18 cellular contexts compared by ENCODE assay signal in the genomic region with DNA sequence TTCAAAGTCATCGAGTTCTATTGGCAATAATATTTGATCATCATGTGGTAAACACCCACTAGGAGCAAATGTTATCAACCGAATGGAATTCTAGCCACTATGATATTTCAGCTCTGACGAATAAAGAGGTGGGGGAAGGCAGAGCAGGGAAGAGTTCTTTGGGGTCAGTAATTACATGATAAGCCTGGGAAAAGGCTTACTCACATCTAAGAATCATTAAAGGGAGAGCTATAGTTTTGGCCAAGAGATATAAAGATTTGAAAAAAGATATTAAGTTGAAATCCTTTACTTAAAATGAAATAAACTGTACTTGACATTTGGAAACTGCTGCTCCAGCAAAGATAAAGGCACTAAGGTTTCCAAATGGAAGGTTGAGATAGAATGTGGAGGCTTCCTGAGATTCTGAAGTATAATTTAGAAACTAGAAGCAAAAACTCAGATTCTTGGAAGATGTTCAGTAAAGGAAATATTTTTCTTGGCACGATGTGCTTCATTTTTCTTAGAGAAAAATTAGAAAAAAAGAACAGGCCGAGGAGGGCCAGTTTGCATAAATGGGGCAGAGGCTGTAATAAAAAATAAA.
DNase-seq lines count a peak whose midpoint lies in the region; ATAC-seq, FAIRE-seq and TF ChIP-seq lines count a peak whose summit lies in the region.
"Had no signal": no experiment of that assay in that cellular context is flagged by ENCODE, and none has a peak within 500 bp of the region (broad histone marks: within the 10 kb centered on the region; RNA-seq: fewer than 3 reads in every experiment).

No MANE protein-coding gene starts in this region.

- TF ChIP-seq CTCF in RWPE2 (IDR thresholded peaks at IDR 0.05; ENCODE audit: poor library complexity, severe bottlenecking) (no peak), fibroblast of lung (conservative IDR thresholded peaks at IDR 0.05 in 1 of 2, IDR thresholded peaks at IDR 0.05 in 1 of 2; ENCODE audit: low read depth in 1 of 2, low read length in 2 of 2) (no peak)

- no peak overlapping the region for H2AFZ ChIP-seq in fibroblast of lung (ENCODE audit: low read length)

- no peaks in the 10 kb centered on the region for H4K20me1 ChIP-seq in fibroblast of lung (ENCODE audit: control insufficient read depth, extremely low read depth, insufficient read depth, low read length)

- H3K27ac ChIP-seq in RWPE2 (ENCODE audit: poor library complexity, severe bottlenecking) (peak overlapping the region; percentile 69), fibroblast of lung (ENCODE audit: insufficient read depth, low read length) (peak overlapping the region; percentile 7)
- H3K27ac ChIP-seq: ascending aorta, prostate gland had no signal

- peaks cover 22% of the 10 kb centered on the region for H3K4me1 ChIP-seq in RWPE2 (ENCODE audit: insufficient read depth, poor library complexity, severe bottlenecking)
- peaks cover 3% of the 10 kb centered on the region for H3K4me1 ChIP-seq in fibroblast of lung (ENCODE audit: control insufficient read depth, extremely low read depth, insufficient read depth, low read length)
- H3K4me1 ChIP-seq: ascending aorta, prostate gland had no signal

- no peaks in the 10 kb centered on the region for H3K27me3 Mint-ChIP-seq in activated naive CD4-positive, alpha-beta T cell treated with anti-CD3 and anti-CD28 coated beads for 36 hours (ENCODE audit: low read depth)
- H3K27me3 Mint-ChIP-seq in natural killer cell treated with Interleukin-12 subunit alpha and Interleukin-12 subunit beta and Interleukin-15 and Interleukin-18, amount 100 ng/mL, for 72 hours = no peaks in the 10 kb centered on the region
- H3K27me3 Mint-ChIP-seq: activated B cell treated with CpG ODN at 0.5 μM for 24 hours had no signal

- H3K9me3 Mint-ChIP-seq in activated naive CD4-positive, alpha-beta T cell treated with anti-CD3 and anti-CD28 coated beads for 36 hours = peaks cover 8% of the 10 kb centered on the region
- peaks cover 3% of the 10 kb centered on the region for H3K9me3 Mint-ChIP-seq in natural killer cell treated with Interleukin-12 subunit alpha and Interleukin-12 subunit beta and Interleukin-15 and Interleukin-18, amount 100 ng/mL, for 72 hours
- H3K9me3 Mint-ChIP-seq: activated B cell treated with CpG ODN at 0.5 μM for 24 hours had no signal

- H3K4me1 Mint-ChIP-seq in activated naive CD4-positive, alpha-beta T cell treated with anti-CD3 and anti-CD28 coated beads for 36 hours (ENCODE audit: low read depth) = no peaks in the 10 kb centered on the region
- no peaks in the 10 kb centered on the region for H3K4me1 Mint-ChIP-seq in natural killer cell treated with Interleukin-12 subunit alpha and Interleukin-12 subunit beta and Interleukin-15 and Interleukin-18, amount 100 ng/mL, for 72 hours (ENCODE audit: low read depth in 2 of 2)
- H3K4me1 Mint-ChIP-seq: activated B cell treated with CpG ODN at 0.5 μM for 24 hours had no signal

- H3K27me3 ChIP-seq in RWPE2 (ENCODE audit: insufficient read depth, poor library complexity, severe bottlenecking) = no peaks in the 10 kb centered on the region
- H3K27me3 ChIP-seq in fibroblast of lung (ENCODE audit: control insufficient read depth, insufficient read depth, low read length) = no peaks in the 10 kb centered on the region
- H3K27me3 ChIP-seq: ascending aorta, testis had no signal

- no peak overlapping the region for H3K9ac ChIP-seq in fibroblast of lung (ENCODE audit: insufficient read depth, low read length)

- no peaks in the 10 kb centered on the region for H3K36me3 Mint-ChIP-seq in activated naive CD4-positive, alpha-beta T cell treated with anti-CD3 and anti-CD28 coated beads for 36 hours (ENCODE audit: low read depth)
- H3K36me3 Mint-ChIP-seq in natural killer cell treated with Interleukin-12 subunit alpha and Interleukin-12 subunit beta and Interleukin-15 and Interleukin-18, amount 100 ng/mL, for 72 hours = no peaks in the 10 kb centered on the region

- H3K4me2 ChIP-seq in fibroblast of lung (ENCODE audit: extremely low read depth, insufficient read depth, low read length) = peak overlapping the region; percentile 40

- DNase-seq in A172 (ENCODE audit: low spot score) (peak; percentile 45), RWPE2 (ENCODE audit: low spot score) (no peak), fibroblast of lung (ENCODE audit: low read depth in 2 of 2) (peak; percentile 81 to 86), myocyte (ENCODE audit: low read depth) (peak; percentile 64), GM19239 (ENCODE audit: insufficient read length, low spot score) (no peak), KBM-7 (no peak)
- DNase-seq in activated naive CD4-positive, alpha-beta T cell treated with anti-CD3 and anti-CD28 coated beads for 36 hours = no peak
- DNase-seq in natural killer cell treated with Interleukin-12 subunit alpha and Interleukin-12 subunit beta and Interleukin-15 and Interleukin-18, amount 100 ng/mL, for 72 hours (ENCODE audit: low spot score) = no peak
- DNase-seq: 8988T, activated B cell treated with CpG ODN at 0.5 μM for 24 hours, activated T-cell treated with anti-CD3 and anti-CD28 coated beads for 4 hours, NCI-H2171 treated with DMSO at 0.1 percent for 48 hours, testis had no signal

- in situ Hi-C loops in KBM-7 (cut with MboI; ENCODE audit: low pct_unique_long_range_greater_than_20kb, low sequenced_read_pairs) = no loop called here

- H3K79me2 ChIP-seq in fibroblast of lung (ENCODE audit: control insufficient read depth, insufficient read depth, low read length) = no peaks in the 10 kb centered on the region

- H3K9me3 ChIP-seq in RWPE2 (ENCODE audit: severe bottlenecking) (peaks cover 3% of the 10 kb centered on the region), fibroblast of lung (ENCODE audit: control insufficient read depth, insufficient read depth, low read depth, low read length) (no peaks in the 10 kb centered on the region)
- H3K9me3 ChIP-seq: ascending aorta, prostate gland, testis had no signal

- FAIRE-seq in GM19239 (lab: Jason Lieb, UNC) = no peak
- FAIRE-seq: GM12878, K562 had no signal

- H3K4me3 Mint-ChIP-seq in activated naive CD4-positive, alpha-beta T cell treated with anti-CD3 and anti-CD28 coated beads for 36 hours = no peak overlapping the region
- H3K4me3 Mint-ChIP-seq in natural killer cell treated with Interleukin-12 subunit alpha and Interleukin-12 subunit beta and Interleukin-15 and Interleukin-18, amount 100 ng/mL, for 72 hours = no peak overlapping the region
- H3K4me3 Mint-ChIP-seq: activated B cell treated with CpG ODN at 0.5 μM for 24 hours had no signal

- peak; percentile 42; the same call in 2 of the 3 replicates for ATAC-seq in RWPE2 (ENCODE audit: low read depth)
- no peak for ATAC-seq in natural killer cell treated with Interleukin-12 subunit alpha and Interleukin-12 subunit beta and Interleukin-15 and Interleukin-18, amount 100 ng/mL, for 72 hours
- ATAC-seq: GM12878, K562, left lobe of liver had no signal

- intact Hi-C loops in activated naive CD4-positive, alpha-beta T cell treated with anti-CD3 and anti-CD28 coated beads for 36 hours (cut with micrococcal nuclease) = no loop called here

- CTCF ChIA-PET in activated naive CD4-positive, alpha-beta T cell treated with anti-CD3 and anti-CD28 coated beads for 36 hours (lab: Charles Lee) = interaction anchor here (0.6 kb wide), 1 partner anchor 596 kb away, joined by 3 read pairs; no protein-coding TSS in a partner anchor

- H3K36me3 ChIP-seq in RWPE2 (ENCODE audit: low read depth) (no peaks in the 10 kb centered on the region), fibroblast of lung (ENCODE audit: control insufficient read depth, insufficient read depth, low read length) (no peaks in the 10 kb centered on the region)
- H3K36me3 ChIP-seq: ascending aorta, prostate gland had no signal

- H3K4me3 ChIP-seq in RWPE2 (ENCODE audit: severe bottlenecking) = no peak overlapping the region
- H3K4me3 ChIP-seq in fibroblast of lung (replicated peaks in 1 of 4; ENCODE audit: control extremely low read depth in 1 of 4, insufficient read depth in 1 of 4, low read depth in 3 of 4, low read length in 4 of 4) = peak overlapping the region in 1 of 4 experiments; percentile 0
- H3K4me3 ChIP-seq: ascending aorta, GM12878, K562, prostate gland, testis had no signal

- H3K27ac Mint-ChIP-seq in activated naive CD4-positive, alpha-beta T cell treated with anti-CD3 and anti-CD28 coated beads for 36 hours = no peak overlapping the region
- H3K27ac Mint-ChIP-seq in natural killer cell treated with Interleukin-12 subunit alpha and Interleukin-12 subunit beta and Interleukin-15 and Interleukin-18, amount 100 ng/mL, for 72 hours = no peak overlapping the region
- H3K27ac Mint-ChIP-seq: activated B cell treated with CpG ODN at 0.5 μM for 24 hours had no signal

Comparison
In these comparisons a context has a peak if more than half of its experiments do, and no peak if none do; other contexts are left out.
1. DNase-seq: peak in A172 (single experiment), fibroblast of lung (2 of 2) and myocyte (single experiment); none in RWPE2 (single experiment), activated naive CD4-positive, alpha-beta T cell treated with anti-CD3 and anti-CD28 coated beads for 36 hours (single experiment), GM19239 (single experiment), KBM-7 (single experiment) and natural killer cell treated with Interleukin-12 subunit alpha and Interleukin-12 subunit beta and Interleukin-15 and Interleukin-18, amount 100 ng/mL, for 72 hours (single experiment).